26 cellular contexts compared by ENCODE assay signal in genomic region chr18:35256947-35257346, GRCh38.
"Had no signal": no experiment of that assay in that cellular context is flagged by ENCODE, and none has a peak within 500 bp of the region (broad histone marks: within the 10 kb centered on the region; RNA-seq: fewer than 3 reads in every experiment).

No MANE protein-coding gene starts in this region.

- H3K4me1 ChIP-seq: colonic mucosa, esophagus squamous epithelium, gastrocnemius medialis, heart right ventricle, left lung, lower lobe of right lung had no signal

- H3K27me3 ChIP-seq: colonic mucosa, esophagus squamous epithelium, gastrocnemius medialis, heart right ventricle, left lung had no signal

- H3K4me3 ChIP-seq: colonic mucosa, esophagus squamous epithelium, gastrocnemius medialis, heart right ventricle, left lung, lower lobe of right lung, mucosa of descending colon had no signal

- H3K27ac ChIP-seq: colonic mucosa, epithelial cell of prostate, esophagus squamous epithelium, gastrocnemius medialis, heart right ventricle, left lung, lower lobe of right lung had no signal

- FAIRE-seq: endometrium, islet of Langerhans, keratinocyte had no signal

- DNase-seq: colonic mucosa; cortex of kidney; effector CD8-positive, alpha-beta T cell; effector memory CD8-positive, alpha-beta T cell; endodermal cell; erythroblast; esophagus squamous epithelium; foreskin fibroblast; foreskin melanocyte; gastrocnemius medialis; glutamatergic neuron; head of caudate nucleus; heart right ventricle; hippocampal formation; left cardiac atrium; left lung; left ventricle myocardium superior; lower lobe of right lung; mesenchymal stem cell; mucosa of descending colon; naive B cell had no signal

- ATAC-seq: effector memory CD8-positive, alpha-beta T cell; esophagus mucosa; gastrocnemius medialis; heart right ventricle; left cardiac atrium; left lung; left ventricle myocardium superior; lower lobe of right lung; mucosa of descending colon had no signal

- H3K9me3 ChIP-seq: colonic mucosa, gastrocnemius medialis, mucosa of descending colon had no signal
